ENCODE assay signal across 12 cellular contexts in genomic region chr7:29801929-29802328, GRCh38. TPM values are rescaled to one million over a fixed set of nuclear protein-coding genes. Genes with fewer than 3 reads are reported as not detected.
"Had no signal": no experiment of that assay in that cellular context is flagged by ENCODE, and none has a peak within 500 bp of the region (broad histone marks: within the 10 kb centered on the region; RNA-seq: fewer than 3 reads in every experiment).

No MANE protein-coding gene starts in this region.

- H3K27ac Mint-ChIP-seq: GM23338, H9, HFFc6 had no signal

- FAIRE-seq: H1, H54 had no signal

- H3K4me3 ChIP-seq: GM23248, GM23338, HAP-1 had no signal

- H3K4me2 ChIP-seq: GM23338 had no signal

- ATAC-seq: GM23338, HCT116 had no signal

- H3K9me3 ChIP-seq: HAP-1 had no signal

- H3K36me3 ChIP-seq: HAP-1 had no signal

- H3K27ac ChIP-seq: GM23248 had no signal

- H3K9ac ChIP-seq: GM23248 had no signal

- H3K9me3 Mint-ChIP-seq: GM23338, H9, HFFc6 had no signal

- H2AFZ ChIP-seq: GM23248, GM23338 had no signal

- H3K4me3 Mint-ChIP-seq: GM23338, H9, HFFc6 had no signal

- DNase-seq: GM23248, GOT3, H7, H9, HCEC 1CT, HFFc6 had no signal

RNA-seq across cellular contexts. Expression of gene WIPF3, which starts 4.4 kb away (rescaled TPM):
- total RNA-seq: GM23248, H4, HFFc6 had no signal
- polyA plus RNA-seq: GM23248 had no signal
